In the genomic region with DNA sequence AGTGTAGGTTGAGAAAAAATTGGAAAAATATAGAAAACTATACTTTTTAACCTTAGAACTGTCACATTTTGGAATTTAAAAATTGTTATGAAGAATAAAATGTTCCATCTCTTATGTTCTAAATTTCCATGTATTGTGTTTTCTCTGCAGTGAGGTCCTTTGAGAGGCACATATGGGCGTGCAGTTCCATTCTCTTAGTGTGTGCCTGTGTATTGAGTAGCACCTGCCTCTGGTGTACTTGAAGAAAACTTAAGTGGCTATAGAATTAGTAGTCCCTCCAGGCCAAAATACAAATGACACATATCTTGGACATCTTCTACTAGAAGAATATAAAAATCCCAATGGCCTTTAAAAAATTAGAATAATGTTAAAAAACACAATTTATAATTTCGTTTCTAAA, we compare ENCODE assay signal across 17 cellular contexts.
"Had no signal": no experiment of that assay in that cellular context is flagged by ENCODE, and none has a peak within 500 bp of the region (broad histone marks: within the 10 kb centered on the region; RNA-seq: fewer than 3 reads in every experiment).

No MANE protein-coding gene starts in this region.

- H3K27ac ChIP-seq: coronary artery, gastroesophageal sphincter, left ventricle myocardium inferior, ovary, stomach, VCaP had no signal

- H3K4me3 ChIP-seq: coronary artery, gastroesophageal sphincter, left ventricle myocardium inferior, ovary, stomach had no signal

- H3K27me3 ChIP-seq: gastroesophageal sphincter, ovary, stomach had no signal

- DNase-seq: activated CD4-positive, alpha-beta memory T cell treated with anti-CD3 and anti-CD28 coated beads, Interleukin-2, amount 10 ng/mL, durations not matched to agents 7 days and 5 days; activated CD4-positive, alpha-beta T cell treated with anti-CD3 and anti-CD28 coated beads for 36 hours; activated naive CD8-positive, alpha-beta T cell treated with anti-CD3 and anti-CD28 coated beads, Interleukin-2, amount 10 ng/mL, durations not matched to agents 7 days and 5 days; aorta; effector CD4-positive, alpha-beta T cell; kidney; left ventricle myocardium inferior; mesendoderm; nephron progenitor cell; ovary; stimulated activated CD4-positive, alpha-beta T cell treated with anti-CD3 and anti-CD28 coated beads, Interleukin-4, amount 100 ng/mL, for 4 hours; stomach; T-helper 9 cell had no signal

- FAIRE-seq: endothelial cell of umbilical vein had no signal

- ATAC-seq: activated CD4-positive, alpha-beta T cell treated with anti-CD3 and anti-CD28 coated beads for 36 hours had no signal

- H3K4me1 ChIP-seq: left ventricle myocardium inferior, stomach had no signal

- H3K9me3 ChIP-seq: ovary had no signal

- H3K36me3 ChIP-seq: gastroesophageal sphincter, left ventricle myocardium inferior, ovary, stomach had no signal
